8 cellular contexts compared by ENCODE assay signal in genomic region chr12:123601602-123602489, GRCh38.
DNase-seq lines count a peak whose midpoint lies in the region; ATAC-seq and TF ChIP-seq lines count a peak whose summit lies in the region.

Gene DDX55 (plus strand): TSS chr12:123602099. CDS start chr12:123602149, 50 bp downstream.

- peak within 1 kb of the TSS; percentile 75 for H3K27ac ChIP-seq in brain microvascular endothelial cell
- H3K27ac ChIP-seq in skin epidermis, result peak within 1 kb of the TSS; percentile 81 to 98 (median 91)

- H3K4me3 ChIP-seq in brain microvascular endothelial cell (ENCODE audit: low read depth, low read length) (peak within 1 kb of the TSS; percentile 100), iPS-18c (ENCODE audit: insufficient read depth, low read depth, low read length) (peak within 1 kb of the TSS; percentile 82), skin epidermis (peak within 1 kb of the TSS; percentile 83 to 100 (median 99))

- H3K27me3 ChIP-seq in brain microvascular endothelial cell (replicated peaks), result no peaks in the 10 kb centered on the region

- no peaks in the 10 kb centered on the region for H3K9me3 ChIP-seq in iPS-18c (ENCODE audit: control insufficient read depth, insufficient read depth, low read length)

- peak; percentile 81 for ATAC-seq in HG02938 (IDR thresholded peaks at IDR 0.05; ENCODE audit: unreplicated experiment)

- in situ Hi-C loops in brain microvascular endothelial cell (cut with HindIII; ENCODE audit: low pct_ligation_motif_present, low sequenced_read_pairs), result no loop called here

- DNase-seq in NCI-H524 (lab: John Stamatoyannopoulos, UW) (peak; percentile 45 to 81), NCI-H524 treated with DMSO at 0.1 percent for 48 hours (lab: John Stamatoyannopoulos, UW) (no peak), NCI-H1930 (lab: John Stamatoyannopoulos, UW) (peak; percentile 61 to 86), UCSD-AML1 (lab: John Stamatoyannopoulos, UW; ENCODE audit: unreplicated experiment) (peak; percentile 85), brain microvascular endothelial cell (peak; percentile 59)

- TF ChIP-seq CTCF in brain microvascular endothelial cell (IDR thresholded peaks at IDR 0.05; ENCODE audit: low read depth, low read length, missing control alignments), result peak; percentile 59

- H3K36me3 ChIP-seq in brain microvascular endothelial cell (replicated peaks), result peaks cover 35% of the 10 kb centered on the region
